9 cellular contexts compared by ENCODE assay signal in genomic region chr7:150668472-150668911, GRCh38. TPM values are rescaled to one million over a fixed set of nuclear protein-coding genes. Genes with fewer than 3 reads are reported as not detected.
DNase-seq lines count a peak whose midpoint lies in the region; ATAC-seq and TF ChIP-seq lines count a peak whose summit lies in the region.
"Had no signal": no experiment of that assay in that cellular context is flagged by ENCODE, and none has a peak within 500 bp of the region (broad histone marks: within the 10 kb centered on the region; RNA-seq: fewer than 3 reads in every experiment).

No MANE protein-coding gene starts in this region.

- H3K4me3 Mint-ChIP-seq in IgD-negative memory B cell (peak overlapping the region in 3 of 4 donors; percentile 3 to 61 (median 34)), progenitor cell of endocrine pancreas (ENCODE audit: low read depth) (no peak overlapping the region)
- H3K4me3 Mint-ChIP-seq in activated naive CD8-positive, alpha-beta T cell treated with anti-CD3 and anti-CD28 coated beads, Interleukin-2, amount 10 ng/mL, durations not matched to agents 7 days and 5 days: peak overlapping the region; percentile 75

- H3K4me1 Mint-ChIP-seq in IgD-negative memory B cell (peaks cover 15 to 32% (median 21%) of the 10 kb centered on the region in 3 donors), progenitor cell of endocrine pancreas (ENCODE audit: low read depth) (no peaks in the 10 kb centered on the region)
- peaks cover 70% of the 10 kb centered on the region for H3K4me1 Mint-ChIP-seq in activated naive CD8-positive, alpha-beta T cell treated with anti-CD3 and anti-CD28 coated beads, Interleukin-2, amount 10 ng/mL, durations not matched to agents 7 days and 5 days

- H3K36me3 Mint-ChIP-seq in IgD-negative memory B cell: no peaks in the 10 kb centered on the region
- peaks cover 34% of the 10 kb centered on the region for H3K36me3 Mint-ChIP-seq in activated naive CD8-positive, alpha-beta T cell treated with anti-CD3 and anti-CD28 coated beads, Interleukin-2, amount 10 ng/mL, durations not matched to agents 7 days and 5 days
- H3K36me3 Mint-ChIP-seq in progenitor cell of endocrine pancreas (ENCODE audit: insufficient read depth): no peaks in the 10 kb centered on the region

- H3K27me3 Mint-ChIP-seq in IgD-negative memory B cell (peaks cover 4% of the 10 kb centered on the region), progenitor cell of endocrine pancreas (no peaks in the 10 kb centered on the region)
- no peaks in the 10 kb centered on the region for H3K27me3 Mint-ChIP-seq in activated naive CD8-positive, alpha-beta T cell treated with anti-CD3 and anti-CD28 coated beads, Interleukin-2, amount 10 ng/mL, durations not matched to agents 7 days and 5 days

- POLR2A ChIA-PET in activated naive CD8-positive, alpha-beta T cell treated with anti-CD3 and anti-CD28 coated beads, Interleukin-2, amount 10 ng/mL, durations not matched to agents 7 days and 5 days (lab: Charles Lee): interaction anchor here (1.0 to 5.3 kb wide), 13 partner anchors 8 to 218 kb away, joined by 3 to 42 read pairs (median 7); partner anchors contain the start of genes GIMAP1, GIMAP2, GIMAP4 and GIMAP5

- H3K27ac Mint-ChIP-seq in IgD-negative memory B cell (peak overlapping the region in 2 of 3 donors; percentile 23 to 84), progenitor cell of endocrine pancreas (no peak overlapping the region)
- peak overlapping the region; percentile 89 for H3K27ac Mint-ChIP-seq in activated naive CD8-positive, alpha-beta T cell treated with anti-CD3 and anti-CD28 coated beads, Interleukin-2, amount 10 ng/mL, durations not matched to agents 7 days and 5 days

- ATAC-seq in GM21381 (IDR thresholded peaks at IDR 0.05; ENCODE audit: unreplicated experiment) (peak; percentile 79), esophagus mucosa (no peak)
- peak; percentile 75 for ATAC-seq in activated naive CD8-positive, alpha-beta T cell treated with anti-CD3 and anti-CD28 coated beads, Interleukin-2, amount 10 ng/mL, durations not matched to agents 7 days and 5 days (ENCODE audit: low read depth)

- H3K9me3 Mint-ChIP-seq in IgD-negative memory B cell (peaks cover 4 to 6% (median 5%) of the 10 kb centered on the region in 3 donors), progenitor cell of endocrine pancreas (ENCODE audit: low read depth) (peaks cover 6% of the 10 kb centered on the region)
- H3K9me3 Mint-ChIP-seq in activated naive CD8-positive, alpha-beta T cell treated with anti-CD3 and anti-CD28 coated beads, Interleukin-2, amount 10 ng/mL, durations not matched to agents 7 days and 5 days: peaks cover 9% of the 10 kb centered on the region

- TF ChIP-seq CTCF in progenitor cell of endocrine pancreas (IDR thresholded peaks at IDR 0.05; ENCODE audit: unreplicated experiment): no peak

- DNase-seq in CD1c-positive myeloid dendritic cell (ENCODE audit: extremely low spot score) (peak; percentile 37), DMS 273 (lab: John Stamatoyannopoulos, UW; ENCODE audit: unreplicated experiment) (no peak), NCI-H2081 treated with DMSO at 0.1 percent for 48 hours (lab: John Stamatoyannopoulos, UW) (no peak), progenitor cell of endocrine pancreas (ENCODE audit: low spot score, unreplicated experiment) (no peak)
- peak; percentile 48 for DNase-seq in activated naive CD8-positive, alpha-beta T cell treated with anti-CD3 and anti-CD28 coated beads, Interleukin-2, amount 10 ng/mL, durations not matched to agents 7 days and 5 days

RNA-seq across cellular contexts. Expression of gene GIMAP2, which starts 17.0 kb away (rescaled TPM):
- 11.9 TPM for polyA plus RNA-seq in IgD-negative memory B cell
- total RNA-seq in activated naive CD8-positive, alpha-beta T cell treated with anti-CD3 and anti-CD28 coated beads, Interleukin-2, amount 10 ng/mL, durations not matched to agents 7 days and 5 days: 100 to 1,000 TPM; 139 to 140 TPM
- total RNA-seq in esophagus mucosa: 1.1 TPM
- total RNA-seq in progenitor cell of endocrine pancreas: not detected in 2 replicates
- total RNA-seq: epithelial cell of proximal tubule had no signal

RNA-seq across cellular contexts. Expression of gene GIMAP6, which starts 36.3 kb away (rescaled TPM):
- polyA plus RNA-seq in IgD-negative memory B cell: 4.6 TPM
- 100 to 1,000 TPM; 124 to 130 TPM for total RNA-seq in activated naive CD8-positive, alpha-beta T cell treated with anti-CD3 and anti-CD28 coated beads, Interleukin-2, amount 10 ng/mL, durations not matched to agents 7 days and 5 days
- total RNA-seq in esophagus mucosa: 2.4 TPM
- not detected in 2 replicates for total RNA-seq in progenitor cell of endocrine pancreas
- total RNA-seq: epithelial cell of proximal tubule had no signal

RNA-seq across cellular contexts. Expression of gene GIMAP1, which starts 47.9 kb away (rescaled TPM):
- 3.0 TPM for polyA plus RNA-seq in IgD-negative memory B cell
- total RNA-seq in activated naive CD8-positive, alpha-beta T cell treated with anti-CD3 and anti-CD28 coated beads, Interleukin-2, amount 10 ng/mL, durations not matched to agents 7 days and 5 days: 10 to 100 TPM; 42.1 to 43.0 TPM
- total RNA-seq in esophagus mucosa: 0.44 TPM
- not detected in 2 replicates for total RNA-seq in progenitor cell of endocrine pancreas
- total RNA-seq: epithelial cell of proximal tubule had no signal

Comparison
In these comparisons a context has a peak if more than half of its experiments do, and no peak if none do; other contexts are left out.
1. DNase-seq: peak in CD1c-positive myeloid dendritic cell (single experiment) and activated naive CD8-positive, alpha-beta T cell treated with anti-CD3 and anti-CD28 coated beads, Interleukin-2, amount 10 ng/mL, durations not matched to agents 7 days and 5 days (single experiment); none in DMS 273 (single experiment), NCI-H2081 treated with DMSO at 0.1 percent for 48 hours (single experiment) and progenitor cell of endocrine pancreas (single experiment).
2. RNA of gene GIMAP2, which starts 17.0 kb away (total RNA-seq): 139 to 140 TPM in activated naive CD8-positive, alpha-beta T cell treated with anti-CD3 and anti-CD28 coated beads, Interleukin-2, amount 10 ng/mL, durations not matched to agents 7 days and 5 days; 1.1 TPM in esophagus mucosa (single experiment) and not detected in progenitor cell of endocrine pancreas; every median in the first group is over 10 times any median in the second.
3. RNA of gene GIMAP6, which starts 36.3 kb away (total RNA-seq): 124 to 130 TPM in activated naive CD8-positive, alpha-beta T cell treated with anti-CD3 and anti-CD28 coated beads, Interleukin-2, amount 10 ng/mL, durations not matched to agents 7 days and 5 days; 2.4 TPM in esophagus mucosa (single experiment) and not detected in progenitor cell of endocrine pancreas; every median in the first group is over 10 times any median in the second.
4. RNA of gene GIMAP1, which starts 47.9 kb away (total RNA-seq): 42.1 to 43.0 TPM in activated naive CD8-positive, alpha-beta T cell treated with anti-CD3 and anti-CD28 coated beads, Interleukin-2, amount 10 ng/mL, durations not matched to agents 7 days and 5 days; 0.44 TPM in esophagus mucosa (single experiment) and not detected in progenitor cell of endocrine pancreas; every median in the first group is over 10 times any median in the second.